Comparison of ENCODE assay signal across 28 cellular contexts in the genomic region with DNA sequence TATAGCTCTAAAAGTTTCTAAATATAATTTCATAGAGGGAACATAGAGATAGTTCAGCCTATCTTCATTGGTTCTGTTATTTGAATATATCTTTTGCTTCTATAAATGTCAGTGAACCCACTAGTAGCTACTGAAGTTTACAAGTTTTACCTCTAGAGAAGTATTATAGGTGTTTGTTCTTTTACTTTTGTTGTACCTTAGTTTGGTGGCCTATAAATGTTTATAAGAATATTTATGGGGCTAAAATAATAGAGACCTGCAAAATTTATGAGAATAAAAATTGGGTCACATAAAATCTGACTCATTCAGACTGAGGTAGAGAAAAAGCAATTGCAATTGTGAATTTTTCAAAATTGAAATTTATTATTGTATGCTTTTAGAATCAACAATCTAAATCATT.
DNase-seq lines count a peak whose midpoint lies in the region; TF ChIP-seq lines count a peak whose summit lies in the region.
"Had no signal": no experiment of that assay in that cellular context is flagged by ENCODE, and none has a peak within 500 bp of the region (broad histone marks: within the 10 kb centered on the region; RNA-seq: fewer than 3 reads in every experiment).

No MANE protein-coding gene starts in this region.

- no peak for TF ChIP-seq CTCF in HEK293 (tag by site-specific recombination; IDR thresholded peaks at IDR 0.05)
- no peak for TF ChIP-seq CTCF in VCaP (conservative IDR thresholded peaks at IDR 0.05)

- POLR2A ChIA-PET in HEK293 (lab: Yijun Ruan, JAX), result no interaction called here

- CTCF ChIA-PET in HEK293 (lab: Yijun Ruan, JAX), result no interaction called here

- no peaks in the 10 kb centered on the region for H3K36me3 ChIP-seq in HEK293 (ENCODE audit: control insufficient read depth in 2 of 2, insufficient read depth in 1 of 2, low read length in 2 of 2)
- H3K36me3 ChIP-seq: BE2C; BLaER1; BLaER1 treated with 17β-estradiol and CSF1 and Interleukin-3, amounts not matched to agents 10 nM and 100 nM had no signal

- H3K4me1 ChIP-seq in HEK293 (ENCODE audit: control insufficient read depth, insufficient read depth, low read length), result no peaks in the 10 kb centered on the region
- H3K4me1 ChIP-seq: A549, BE2C, BLaER1, Caco-2 had no signal

- DNase-seq in NCI-H2196 (lab: John Stamatoyannopoulos, UW; ENCODE audit: unreplicated experiment), result no peak
- no peak for DNase-seq in C1 segment of cervical spinal cord (lab: John Stamatoyannopoulos, UW)
- DNase-seq: 8988T; ACHN; AML-193; BE2C; Caco-2; Calu3; CD4-positive, alpha-beta memory T cell; CD4-positive, alpha-beta T cell; CD4-positive, CD25-positive, alpha-beta regulatory T cell; CD8-positive, alpha-beta memory T cell; CD8-positive, alpha-beta T cell; COR-L47; DMS 273 treated with DMSO at 0.1 percent for 48 hours; DMS153; DMS53; DMS79; DMS79 treated with DMSO at 0.1 percent for 48 hours; DND-41; EL had no signal

- H3K4me3 ChIP-seq in HEK293 (ENCODE audit: low read depth, low read length), result no peak overlapping the region
- H3K4me3 ChIP-seq: A549; BLaER1; BLaER1 treated with 17β-estradiol and CSF1 and Interleukin-3, amounts not matched to agents 10 nM and 100 nM had no signal

- H3K27ac ChIP-seq in HEK293 (ENCODE audit: extremely low read depth, low read depth, low read length) (no peak overlapping the region), VCaP (peak overlapping the region; percentile 93)
- H3K27ac ChIP-seq: 22Rv1; A549; BLaER1; BLaER1 treated with 17β-estradiol and CSF1 and Interleukin-3, amounts not matched to agents 10 nM and 100 nM; C4-2B had no signal

- H3K9me3 ChIP-seq in HEK293 (ENCODE audit: control insufficient read depth, insufficient read depth, low read depth, low read length), result no peaks in the 10 kb centered on the region
- H3K9me3 ChIP-seq: A549; BE2C; BLaER1; BLaER1 treated with 17β-estradiol and CSF1 and Interleukin-3, amounts not matched to agents 10 nM and 100 nM had no signal

TF ChIP-seq in HEK293, 187 proteins besides CTCF, POLR2A, EP300 and RAD21:
- TF ChIP-seq ZNF138 (tag by site-specific recombination; IDR thresholded peaks at IDR 0.05; ENCODE audit: borderline replicate concordance) (no peak), SETDB1 (IDR thresholded peaks at IDR 0.05; ENCODE audit: insufficient read length, low read length) (peak; percentile 43), ZNF133 (tag by site-specific recombination; IDR thresholded peaks at IDR 0.05) (peak; percentile 91)
- TF ChIP-seq, protein P1, sequence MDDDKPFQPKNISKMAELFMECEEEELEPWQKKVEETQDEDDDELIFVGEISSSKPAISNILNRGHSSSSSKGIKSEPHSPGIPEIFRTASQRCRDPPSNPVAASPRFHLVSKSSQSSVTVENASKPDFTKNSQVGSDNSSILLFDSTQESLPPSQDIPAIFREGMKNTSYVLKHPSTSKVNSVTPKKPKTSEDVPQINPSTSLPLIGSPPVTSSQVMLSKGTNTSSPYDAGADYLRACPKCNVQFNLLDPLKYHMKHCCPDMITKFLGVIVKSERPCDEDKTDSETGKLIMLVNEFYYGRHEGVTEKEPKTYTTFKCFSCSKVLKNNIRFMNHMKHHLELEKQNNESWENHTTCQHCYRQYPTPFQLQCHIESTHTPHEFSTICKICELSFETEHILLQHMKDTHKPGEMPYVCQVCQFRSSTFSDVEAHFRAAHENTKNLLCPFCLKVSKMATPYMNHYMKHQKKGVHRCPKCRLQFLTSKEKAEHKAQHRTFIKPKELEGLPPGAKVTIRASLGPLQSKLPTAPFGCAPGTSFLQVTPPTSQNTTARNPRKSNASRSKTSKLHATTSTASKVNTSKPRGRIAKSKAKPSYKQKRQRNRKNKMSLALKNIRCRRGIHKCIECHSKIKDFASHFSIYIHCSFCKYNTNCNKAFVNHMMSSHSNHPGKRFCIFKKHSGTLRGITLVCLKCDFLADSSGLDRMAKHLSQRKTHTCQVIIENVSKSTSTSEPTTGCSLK (tag by site-specific recombination; IDR thresholded peaks at IDR 0.05), result no peak
